2 cellular contexts compared by ENCODE assay signal in genomic region chr20:8851446-8851845, GRCh38.
TF ChIP-seq lines count a peak whose summit lies in the region.

No MANE protein-coding gene starts in this region.

TF ChIP-seq in A549, 52 proteins besides CTCF, POLR2A, EP300 and RAD21 (continued from another document):
- no peak for TF ChIP-seq BCL3 (IDR thresholded peaks at IDR 0.05)
- no peak for TF ChIP-seq E2F6 (IDR thresholded peaks at IDR 0.05; ENCODE audit: borderline replicate concordance, low read depth)
- TF ChIP-seq MAFK (IDR thresholded peaks at IDR 0.05; ENCODE audit: partially characterized antibody) = no peak
- TF ChIP-seq HOXA7 (CRISPR knock-in tag; IDR thresholded peaks at IDR 0.05) = no peak

TF ChIP-seq in HEK293, 187 proteins besides CTCF, POLR2A, EP300 and RAD21 (continued from another document):
- no peak for TF ChIP-seq ZNF148 (tag by site-specific recombination; IDR thresholded peaks at IDR 0.05; ENCODE audit: borderline replicate concordance)
